ENCODE assay signal across 8 cellular contexts in the genomic region with DNA sequence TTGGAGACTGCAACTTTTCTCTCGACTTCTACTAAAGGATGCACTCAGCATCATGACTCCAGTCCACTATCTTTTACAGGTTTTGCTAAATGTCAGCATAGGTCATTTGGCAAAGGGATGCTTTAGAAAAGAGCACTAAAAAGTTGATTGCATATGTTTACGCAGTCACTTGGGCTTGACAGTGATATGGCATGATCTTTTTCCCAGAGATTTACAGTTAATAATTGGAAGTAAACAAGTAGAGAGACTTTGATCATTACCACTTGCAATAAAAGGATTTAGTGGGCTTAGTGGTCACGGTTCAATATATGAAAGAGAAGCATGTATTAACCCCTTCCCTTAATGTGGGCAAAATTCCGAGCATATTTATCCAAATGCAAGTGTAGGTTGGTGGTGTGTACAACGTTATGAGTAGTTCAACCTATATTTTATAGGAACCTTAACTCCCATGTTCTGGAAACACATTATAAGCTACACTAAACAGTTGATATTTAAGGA. TPM values are rescaled to one million over a fixed set of nuclear protein-coding genes. Genes with fewer than 3 reads are reported as not detected.
DNase-seq lines count a peak whose midpoint lies in the region; TF ChIP-seq lines count a peak whose summit lies in the region.

No MANE protein-coding gene starts in this region.

- peaks cover 11 to 61% (median 26%) of the 10 kb centered on the region in 4 donors for H3K4me1 ChIP-seq in transverse colon

- 56 to 59% methylated on average over 5 of the region's 5 CpGs for WGBS in transverse colon (ENCODE audit: low coverage in 1 of 2), 2 donors

- CTCF ChIA-PET in activated naive CD4-positive, alpha-beta T cell treated with anti-CD3 and anti-CD28 coated beads, Interleukin-2, amount 10 ng/mL, durations not matched to agents 7 days and 5 days (lab: Charles Lee), result interaction anchor here (1.0 to 1.5 kb wide), 2 partner anchors 8 to 9 kb away, joined by 3 to 4 read pairs; no protein-coding TSS in a partner anchor

- H3K27me3 ChIP-seq in transverse colon, result peaks cover 31% of the 10 kb centered on the region

- peaks cover 61% of the 10 kb centered on the region for H3K27me3 Mint-ChIP-seq in activated naive CD4-positive, alpha-beta T cell treated with anti-CD3 and anti-CD28 coated beads, Interleukin-2, amount 10 ng/mL, durations not matched to agents 7 days and 5 days

- in situ Hi-C loops in astrocyte of the cerebellum (cut with HindIII; ENCODE audit: low sequenced_read_pairs), result loop anchor here (25.0 kb wide), 1 partner anchor 240 kb away; no protein-coding TSS in a partner anchor
- in situ Hi-C loops in transverse colon (cut with MboI; ENCODE audit: low pct_ligation_motif_present in 1 of 4, low pct_unique_long_range_greater_than_20kb in 1 of 4, low sequenced_read_pairs in 3 of 4), result loop anchor here in 2 of 4 donors (10.0 to 25.0 kb wide), 3 partner anchors 310 to 810 kb away; a partner anchor contains a TSS

- peak overlapping the region; percentile 73 for H3K27ac Mint-ChIP-seq in activated naive CD4-positive, alpha-beta T cell treated with anti-CD3 and anti-CD28 coated beads, Interleukin-2, amount 10 ng/mL, durations not matched to agents 7 days and 5 days

- no peak for TF ChIP-seq CTCF in astrocyte of the cerebellum (IDR thresholded peaks at IDR 0.05; ENCODE audit: low read depth, low read length, missing control alignments)
- TF ChIP-seq CTCF in transverse colon (IDR thresholded peaks at IDR 0.05), result no peak

- H3K36me3 ChIP-seq in transverse colon, result peaks cover 0 to 3% (median 0%) of the 10 kb centered on the region in 4 donors

- peak overlapping the region; percentile 59 for H3K4me3 ChIP-seq in astrocyte of the cerebellum (ENCODE audit: low read depth, low read length)
- H3K4me3 ChIP-seq in transverse colon, result peak overlapping the region in 3 of 4 donors; percentile 50 to 68 (median 52)

- TF ChIP-seq POLR2A in transverse colon (IDR thresholded peaks at IDR 0.05), result no peak

- no peak for DNase-seq in activated naive CD4-positive, alpha-beta T cell treated with anti-CD3 and anti-CD28 coated beads, Interleukin-2, amount 10 ng/mL, durations not matched to agents 7 days and 5 days
- DNase-seq in activated naive CD4-positive, alpha-beta T cell (lab: John Stamatoyannopoulos, UW), result no peak
- no peak for DNase-seq in astrocyte of the cerebellum (ENCODE audit: low read depth)
- peak; percentile 45 for DNase-seq in medulla oblongata (ENCODE audit: extremely low spot score)
- no peak for DNase-seq in transverse colon
- no peak for DNase-seq in NCI-H446 treated with DMSO at 0.1 percent for 48 hours (lab: John Stamatoyannopoulos, UW)
- no peak for DNase-seq in LoVo (ENCODE audit: low spot score)
- no peak for DNase-seq in amygdala (lab: John Stamatoyannopoulos, UW)

- no peaks in the 10 kb centered on the region for H3K9me3 ChIP-seq in transverse colon

- intact Hi-C loops in transverse colon (cut with DNase I; ENCODE audit: low total_unique reads), result loop anchor here (5.0 kb wide), 1 partner anchor 320 kb away; a partner anchor contains a TSS

- no peaks in the 10 kb centered on the region for H3K9me3 Mint-ChIP-seq in activated naive CD4-positive, alpha-beta T cell treated with anti-CD3 and anti-CD28 coated beads, Interleukin-2, amount 10 ng/mL, durations not matched to agents 7 days and 5 days

- peak overlapping the region; percentile 78 for H3K4me3 Mint-ChIP-seq in activated naive CD4-positive, alpha-beta T cell treated with anti-CD3 and anti-CD28 coated beads, Interleukin-2, amount 10 ng/mL, durations not matched to agents 7 days and 5 days

- TF ChIP-seq EP300 in transverse colon (IDR thresholded peaks at IDR 0.05; ENCODE audit: low read depth), result no peak

- H3K4me1 Mint-ChIP-seq in activated naive CD4-positive, alpha-beta T cell treated with anti-CD3 and anti-CD28 coated beads, Interleukin-2, amount 10 ng/mL, durations not matched to agents 7 days and 5 days, result peaks cover 60% of the 10 kb centered on the region

- H3K27ac ChIP-seq in transverse colon, result peak overlapping the region in 3 of 4 donors; percentile 26 to 52 (median 30)

- peaks cover 23% of the 10 kb centered on the region for H3K36me3 Mint-ChIP-seq in activated naive CD4-positive, alpha-beta T cell treated with anti-CD3 and anti-CD28 coated beads, Interleukin-2, amount 10 ng/mL, durations not matched to agents 7 days and 5 days

RNA-seq across cellular contexts. Expression of a gene that starts 1.8 kb away (rescaled TPM):
- 10 to 100 TPM; 29.2 to 63.0 (median 42.5) TPM for total RNA-seq in transverse colon

RNA-seq across cellular contexts. Expression of a gene that starts 6.5 kb away (rescaled TPM):
- total RNA-seq in transverse colon, result 10 to 100 TPM in 2 of 4 donors, 1 to 10 TPM in 2; 3.0 to 35.1 (median 18.3) TPM

RNA-seq across cellular contexts. Expression of a gene that starts 22.6 kb away (rescaled TPM):
- total RNA-seq in transverse colon, result not detected
